In the genomic region with DNA sequence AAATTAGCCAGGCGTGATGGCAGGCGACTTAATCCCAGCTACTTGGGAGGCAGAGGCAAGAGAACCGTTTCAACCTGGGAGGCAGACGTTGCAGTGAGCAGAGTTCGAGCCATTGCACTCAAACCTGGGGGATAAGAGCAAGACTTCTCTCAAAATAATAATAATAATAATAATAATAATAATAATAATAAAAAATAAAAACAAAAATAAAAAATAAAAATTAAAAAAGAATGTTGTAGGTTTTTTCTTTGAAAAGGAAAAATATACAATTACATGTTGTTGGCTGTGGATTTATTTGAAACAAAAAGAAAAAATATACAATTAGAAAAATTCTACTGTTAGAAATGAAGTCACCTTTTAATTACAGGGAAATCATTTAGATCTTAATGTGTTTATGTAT, we compare ENCODE assay signal across 8 cellular contexts. TPM values are rescaled to one million over a fixed set of nuclear protein-coding genes. Genes with fewer than 3 reads are reported as not detected.
"Had no signal": no experiment of that assay in that cellular context is flagged by ENCODE, and none has a peak within 500 bp of the region (broad histone marks: within the 10 kb centered on the region; RNA-seq: fewer than 3 reads in every experiment).

No MANE protein-coding gene starts in this region.

- DNase-seq: GDM1, GF-D8 had no signal

- ATAC-seq: GM12878 had no signal

- H3K4me3 ChIP-seq: GM12878 had no signal

- FAIRE-seq: GM12878, GM12891, GM12892, GM18507, GM19239 had no signal

RNA-seq across cellular contexts. Expression of a gene that starts 11.5 kb away (rescaled TPM):
- total RNA-seq: G401, GM12878 had no signal

RNA-seq across cellular contexts. Expression of a gene that starts 28.2 kb away (rescaled TPM):
- total RNA-seq: G401, GM12878 had no signal

RNA-seq across cellular contexts. Expression of a gene that starts 32.6 kb away (rescaled TPM):
- total RNA-seq: GM12878 had no signal
